Comparison of ENCODE assay signal across 2 cellular contexts in the genomic region with DNA sequence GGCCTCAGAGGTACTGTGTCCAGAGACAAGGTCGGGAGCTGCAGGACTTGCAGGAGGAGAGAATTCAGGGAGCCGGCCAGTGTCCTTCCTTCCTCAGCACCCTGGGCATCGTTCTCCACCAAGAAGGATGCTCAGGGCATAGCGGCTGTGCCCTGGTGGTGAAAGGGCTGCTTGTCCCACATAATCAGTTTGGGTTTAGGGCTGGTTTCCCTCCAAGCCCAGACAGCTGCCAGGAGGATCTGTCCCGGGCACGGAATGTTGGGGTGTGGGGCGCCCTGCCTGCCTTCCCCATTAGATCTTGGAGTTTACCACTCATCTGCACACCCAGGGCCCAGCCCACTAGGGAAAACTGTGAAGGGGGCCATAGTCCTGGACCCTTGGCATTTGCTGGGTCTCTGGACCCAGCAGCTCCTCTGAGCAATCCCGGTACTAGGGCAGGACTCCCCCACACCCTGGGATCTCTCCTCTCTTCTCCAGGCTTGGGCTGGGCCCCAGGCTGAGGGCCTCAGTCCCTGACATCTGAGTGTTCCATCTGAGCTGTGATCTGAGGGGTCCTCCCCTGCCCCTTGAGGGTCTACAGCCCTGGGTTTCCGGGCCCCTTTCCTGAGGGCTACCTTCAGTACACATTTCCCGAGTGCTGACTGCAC.
TF ChIP-seq lines count a peak whose summit lies in the region.

No MANE protein-coding gene starts in this region.

TF ChIP-seq in SK-N-SH, 30 proteins besides CTCF, POLR2A, EP300 and RAD21 (continued from another document):
- TF ChIP-seq, protein P1, sequence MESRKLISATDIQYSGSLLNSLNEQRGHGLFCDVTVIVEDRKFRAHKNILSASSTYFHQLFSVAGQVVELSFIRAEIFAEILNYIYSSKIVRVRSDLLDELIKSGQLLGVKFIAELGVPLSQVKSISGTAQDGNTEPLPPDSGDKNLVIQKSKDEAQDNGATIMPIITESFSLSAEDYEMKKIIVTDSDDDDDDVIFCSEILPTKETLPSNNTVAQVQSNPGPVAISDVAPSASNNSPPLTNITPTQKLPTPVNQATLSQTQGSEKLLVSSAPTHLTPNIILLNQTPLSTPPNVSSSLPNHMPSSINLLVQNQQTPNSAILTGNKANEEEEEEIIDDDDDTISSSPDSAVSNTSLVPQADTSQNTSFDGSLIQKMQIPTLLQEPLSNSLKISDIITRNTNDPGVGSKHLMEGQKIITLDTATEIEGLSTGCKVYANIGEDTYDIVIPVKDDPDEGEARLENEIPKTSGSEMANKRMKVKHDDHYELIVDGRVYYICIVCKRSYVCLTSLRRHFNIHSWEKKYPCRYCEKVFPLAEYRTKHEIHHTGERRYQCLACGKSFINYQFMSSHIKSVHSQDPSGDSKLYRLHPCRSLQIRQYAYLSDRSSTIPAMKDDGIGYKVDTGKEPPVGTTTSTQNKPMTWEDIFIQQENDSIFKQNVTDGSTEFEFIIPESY (IDR thresholded peaks at IDR 0.05; ENCODE audit: borderline replicate concordance, low read depth), result no peak
- TF ChIP-seq RXRA (IDR thresholded peaks at IDR 0.05; ENCODE audit: borderline replicate concordance, low read depth) (no peak), SIN3A (IDR thresholded peaks at IDR 0.05; ENCODE audit: borderline replicate concordance, low read depth, low read length) (no peak)

TF ChIP-seq in SK-N-SH treated with all-trans-retinoic acid at 6 μM for 48 hours, 23 proteins besides CTCF, POLR2A, EP300 and RAD21 (continued from another document):
- TF ChIP-seq, protein P2, sequence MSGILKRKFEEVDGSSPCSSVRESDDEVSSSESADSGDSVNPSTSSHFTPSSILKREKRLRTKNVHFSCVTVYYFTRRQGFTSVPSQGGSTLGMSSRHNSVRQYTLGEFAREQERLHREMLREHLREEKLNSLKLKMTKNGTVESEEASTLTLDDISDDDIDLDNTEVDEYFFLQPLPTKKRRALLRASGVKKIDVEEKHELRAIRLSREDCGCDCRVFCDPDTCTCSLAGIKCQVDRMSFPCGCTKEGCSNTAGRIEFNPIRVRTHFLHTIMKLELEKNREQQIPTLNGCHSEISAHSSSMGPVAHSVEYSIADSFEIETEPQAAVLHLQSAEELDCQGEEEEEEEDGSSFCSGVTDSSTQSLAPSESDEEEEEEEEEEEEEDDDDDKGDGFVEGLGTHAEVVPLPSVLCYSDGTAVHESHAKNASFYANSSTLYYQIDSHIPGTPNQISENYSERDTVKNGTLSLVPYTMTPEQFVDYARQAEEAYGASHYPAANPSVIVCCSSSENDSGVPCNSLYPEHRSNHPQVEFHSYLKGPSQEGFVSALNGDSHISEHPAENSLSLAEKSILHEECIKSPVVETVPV (CRISPR knock-in tag; IDR thresholded peaks at IDR 0.05), result no peak
- no peak for TF ChIP-seq ZC3H10 (CRISPR knock-in tag; IDR thresholded peaks at IDR 0.05)
- no peak for TF ChIP-seq OSR1 (CRISPR knock-in tag; IDR thresholded peaks at IDR 0.05)
